Comparison of ENCODE assay signal across 8 cellular contexts in the genomic region with DNA sequence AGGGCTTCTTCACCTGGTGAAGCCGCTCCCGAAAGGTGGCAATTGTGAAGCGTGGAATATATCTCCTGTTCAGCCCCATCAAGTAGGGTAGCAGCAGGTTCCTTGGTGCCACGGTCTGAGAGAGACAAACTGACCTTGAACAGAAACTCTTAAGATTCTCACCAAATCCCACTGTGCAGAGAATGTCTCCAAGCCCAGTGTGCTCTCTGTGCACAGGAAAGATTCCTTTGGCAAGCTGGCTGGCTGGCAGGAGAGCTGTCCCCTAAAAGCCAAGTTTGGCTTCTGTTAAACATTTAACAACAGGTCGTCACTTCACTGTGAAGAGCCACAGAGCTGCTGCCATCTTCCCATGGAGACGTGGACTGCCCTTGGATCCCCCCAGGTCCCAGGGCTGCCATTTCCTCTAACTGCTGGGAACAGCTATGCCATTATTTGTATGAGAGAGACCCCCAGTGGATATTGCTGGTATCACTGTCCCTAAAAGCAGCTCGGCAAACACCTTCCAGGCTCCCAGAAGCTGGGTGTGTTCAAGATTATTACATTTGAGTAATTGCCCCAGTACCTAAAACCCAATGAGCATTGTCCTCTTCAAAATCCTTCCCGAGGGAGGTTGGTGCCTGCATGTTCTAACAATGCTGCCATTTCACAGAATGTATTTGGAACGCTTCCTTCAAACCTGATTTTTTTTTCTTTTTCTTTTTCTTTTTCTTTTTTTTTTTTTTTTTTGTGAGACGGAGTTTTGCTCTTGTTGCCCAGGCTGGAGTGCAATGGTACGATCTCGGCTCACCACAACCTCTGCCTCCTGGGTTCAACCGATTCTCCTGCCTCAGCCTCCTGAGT.
DNase-seq lines count a peak whose midpoint lies in the region; ATAC-seq and TF ChIP-seq lines count a peak whose summit lies in the region.

No MANE protein-coding gene starts in this region.

- H3K27me3 Mint-ChIP-seq in brain: peaks cover 4% of the 10 kb centered on the region

- H3K4me1 ChIP-seq in HCT116 (ENCODE audit: control insufficient read depth in 1 of 2, insufficient read depth in 2 of 2, low read length in 2 of 2) (peaks cover 6 to 15% of the 10 kb centered on the region in 2 experiments), iPS DF 6.9 (ENCODE audit: control insufficient read depth, insufficient read depth, low read length) (0 out of 2 replicates have a peak, but pooled peaks cover 2% of the 10 kb centered on the region)

- H2AFZ ChIP-seq in HCT116 (ENCODE audit: low read depth, low read length, poor library complexity, severe bottlenecking): peak overlapping the region; percentile 55

- peak; percentile 97 for TF ChIP-seq RAD21 in HCT116 (IDR thresholded peaks at IDR 0.05; ENCODE audit: low read depth)

- no CpG with 5 or more reads among the region's 13 CpGs for WGBS in iPS DF 6.9 (ENCODE audit: insufficient coverage, insufficient read length)

- RAD21 ChIA-PET in HCT116 (lab: Charles Lee; ENCODE audit: low non-redundant PET in 1 of 2, low total read pairs in 2 of 2, uncharacterized antibody in 2 of 2, unreplicated experiment in 2 of 2): interaction anchor here (0.6 to 4.3 kb wide), 11 partner anchors 9 to 792 kb away, joined by 3 to 53 read pairs (median 4); no protein-coding TSS in a partner anchor

- H3K9me3 ChIP-seq in HCT116 (ENCODE audit: control insufficient read depth in 1 of 2, insufficient read depth in 1 of 2, low read depth in 1 of 2, low read length in 2 of 2) (no peaks in the 10 kb centered on the region), iPS DF 6.9 (ENCODE audit: control insufficient read depth, insufficient read depth, low read length) (no peaks in the 10 kb centered on the region)

- no peak overlapping the region for H3K9ac ChIP-seq in HCT116 (ENCODE audit: low read length)

- peak; percentile 71 to 96 (median 87) for TF ChIP-seq CTCF in HCT116 (IDR thresholded peaks at IDR 0.05 in 2 of 3, conservative IDR thresholded peaks at IDR 0.05 in 1 of 3; ENCODE audit: borderline replicate concordance in 1 of 3, insufficient read depth in 1 of 3, low read depth in 2 of 3, low read length in 2 of 3)
- TF ChIP-seq CTCF in brain (conservative IDR thresholded peaks at IDR 0.05): peak; percentile 97 to 98

- POLR2A ChIA-PET in HCT116 (lab: Charles Lee): interaction anchor here (0.7 to 3.6 kb wide), 4 partner anchors 9 to 360 kb away, joined by 3 to 25 read pairs (median 4); no protein-coding TSS in a partner anchor

- ATAC-seq in HCT116 (peak; percentile 95), HG02642 (IDR thresholded peaks at IDR 0.05; ENCODE audit: poor library complexity, unreplicated experiment) (no peak)

- no peaks in the 10 kb centered on the region for H3K9me2 ChIP-seq in HCT116 (ENCODE audit: insufficient read depth)

- H3K79me2 ChIP-seq in HCT116 (ENCODE audit: insufficient read depth, low read length): no peaks in the 10 kb centered on the region

- no peaks in the 10 kb centered on the region for H3K36me3 ChIP-seq in HCT116 (ENCODE audit: control insufficient read depth in 1 of 2, insufficient read depth in 2 of 2, low read length in 2 of 2)
- H3K36me3 ChIP-seq in iPS DF 6.9 (ENCODE audit: control insufficient read depth, insufficient read depth, low read length): no peaks in the 10 kb centered on the region

- no peaks in the 10 kb centered on the region for H3K9me3 Mint-ChIP-seq in brain

- DNase-seq in EL (peak; percentile 71), HCT116 (ENCODE audit: low read depth, low spot score) (peak; percentile 55), NCI-H128 (lab: John Stamatoyannopoulos, UW; ENCODE audit: unreplicated experiment) (peak; percentile 51), SKM-1 treated with dmso at 0.1 percent for 144 hours (lab: John Stamatoyannopoulos, UW; ENCODE audit: unreplicated experiment) (peak; percentile 66), iPS DF 6.9 (ENCODE audit: low read depth, low spot score) (peak; percentile 57), smooth muscle cell of the brain vasculature (ENCODE audit: low read depth, low spot score) (peak; percentile 51)

- TF ChIP-seq POLR2A in HCT116 (IDR thresholded peaks at IDR 0.05; ENCODE audit: borderline replicate concordance, extremely low read depth, insufficient read depth, insufficient read length): no peak

- CTCF ChIA-PET in HCT116 (lab: Charles Lee): interaction anchor here (0.6 to 10.7 kb wide), 30 partner anchors 9 to 792 kb away, joined by 3 to 251 read pairs (median 4); a partner anchor contains a TSS

- no peaks in the 10 kb centered on the region for H3K36me3 Mint-ChIP-seq in brain

- H3K4me3 ChIP-seq in HCT116 (replicated peaks in 1 of 2; ENCODE audit: low read depth in 1 of 2, low read length in 2 of 2) (no peak overlapping the region), iPS DF 6.9 (ENCODE audit: low read length) (no peak overlapping the region)

- H4K20me1 ChIP-seq in HCT116 (ENCODE audit: insufficient read depth): no peaks in the 10 kb centered on the region

- H3K4me1 Mint-ChIP-seq in brain: peaks cover 26% of the 10 kb centered on the region

- intact Hi-C loops in HCT116 (cut with micrococcal nuclease): loop anchor here (1.0 kb wide), 1 partner anchor 360 kb away; no protein-coding TSS in a partner anchor

- peak overlapping the region; percentile 59 to 87 (median 69) for H3K27ac Mint-ChIP-seq in brain

- H3K27me3 ChIP-seq in HCT116 (ENCODE audit: insufficient read depth, low read length) (no peaks in the 10 kb centered on the region), iPS DF 6.9 (ENCODE audit: control insufficient read depth, insufficient read depth, low read length) (no peaks in the 10 kb centered on the region)

- peak overlapping the region in 1 of 5 experiments; percentile 17 for H3K4me3 Mint-ChIP-seq in brain

- H3K27ac ChIP-seq in HCT116 (ENCODE audit: low read depth, low read length) (no peak overlapping the region), iPS DF 6.9 (ENCODE audit: low read length) (no peak overlapping the region)

- BruUV-seq in HCT116 (replicated peaks; lab: Mats Ljungman, UMichigan): no TSS peak

- H3K4me2 ChIP-seq in HCT116 (ENCODE audit: low read length): peak overlapping the region; percentile 24

TF ChIP-seq in HCT116, 20 proteins besides CTCF, POLR2A, EP300 and RAD21:
- TF ChIP-seq YY1 (IDR thresholded peaks at IDR 0.05; ENCODE audit: extremely low read depth, insufficient replicate concordance, low read depth, low read length): peak; percentile 77
- TF ChIP-seq EZH2 (IDR thresholded peaks at IDR 0.05): no peak
- TF ChIP-seq FOSL1 (IDR thresholded peaks at IDR 0.05; ENCODE audit: low read depth): no peak
